In the genomic region with DNA sequence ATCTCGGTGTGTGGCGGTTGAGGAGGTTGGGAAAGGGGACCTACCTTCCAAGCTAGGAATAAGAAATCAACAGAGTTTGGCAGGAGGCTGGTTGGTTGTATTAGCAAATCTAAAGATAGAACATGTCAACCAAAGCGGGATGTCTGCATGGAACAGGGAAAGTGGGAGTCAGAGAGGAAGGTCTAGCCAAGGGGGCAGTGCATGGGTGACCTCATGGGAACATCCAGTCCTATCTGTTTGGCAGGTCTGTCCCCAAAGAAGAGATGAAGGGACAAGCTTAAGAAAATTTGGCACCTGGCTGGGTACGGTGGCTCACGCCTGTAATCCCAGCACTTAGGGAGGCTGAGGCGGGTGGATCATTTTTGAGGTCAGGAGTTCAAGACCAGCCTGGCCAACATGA, we compare ENCODE assay signal across 22 cellular contexts.
DNase-seq lines count a peak whose midpoint lies in the region; ATAC-seq and TF ChIP-seq lines count a peak whose summit lies in the region.
"Had no signal": no experiment of that assay in that cellular context is flagged by ENCODE, and none has a peak within 500 bp of the region (broad histone marks: within the 10 kb centered on the region; RNA-seq: fewer than 3 reads in every experiment).

No MANE protein-coding gene starts in this region.

- DNase-seq in Right ventricle myocardium superior = no peak
- no peak for DNase-seq in cardiac septum (ENCODE audit: low spot score)
- no peak for DNase-seq in left ventricle myocardium superior
- peak; percentile 17 to 76 for DNase-seq in gastrocnemius medialis
- DNase-seq in dermis blood vessel endothelial cell = no peak
- DNase-seq: 8988T; ACHN; AML-193; BE2C; CD4-positive, alpha-beta T cell; CD8-positive, alpha-beta memory T cell; DMS 273 treated with DMSO at 0.1 percent for 48 hours; DMS79; EL; GDM1; H9 had no signal

- TF ChIP-seq CTCF in gastrocnemius medialis (IDR thresholded peaks at IDR 0.05 in 4 of 5, conservative IDR thresholded peaks at IDR 0.05 in 1 of 5) = no peak

- H3K9me3 ChIP-seq in gastrocnemius medialis = no peaks in the 10 kb centered on the region
- H3K9me3 ChIP-seq: A549, BE2C had no signal

- H3K27me3 ChIP-seq in gastrocnemius medialis = no peaks in the 10 kb centered on the region
- H3K27me3 ChIP-seq: BE2C; BLaER1 treated with 17β-estradiol and CSF1 and Interleukin-3, amounts not matched to agents 10 nM and 100 nM had no signal

- peak overlapping the region; percentile 66 to 78 (median 76) for H3K27ac ChIP-seq in gastrocnemius medialis
- H3K27ac ChIP-seq: A549; BLaER1 treated with 17β-estradiol and CSF1 and Interleukin-3, amounts not matched to agents 10 nM and 100 nM had no signal

- no peak for TF ChIP-seq POLR2A in gastrocnemius medialis (IDR thresholded peaks at IDR 0.05)

- in situ Hi-C loops in gastrocnemius medialis (cut with MboI; ENCODE audit: low sequenced_read_pairs in 4 of 4) = no loop called here

- H3K4me1 ChIP-seq in gastrocnemius medialis = peaks cover 21 to 31% of the 10 kb centered on the region in 2 donors
- H3K4me1 ChIP-seq: A549; BE2C; BLaER1 treated with 17β-estradiol and CSF1 and Interleukin-3, amounts not matched to agents 10 nM and 100 nM had no signal

- peak; percentile 74 for ATAC-seq in Right ventricle myocardium superior (ENCODE audit: poor library complexity)
- ATAC-seq in left ventricle myocardium superior = peak; percentile 86
- ATAC-seq in gastrocnemius medialis = peak; percentile 61 to 74
- no peak for ATAC-seq in GM18519 (IDR thresholded peaks at IDR 0.05; ENCODE audit: low FRiP score, unreplicated experiment)
- ATAC-seq: A549, GM12878, GM23338, HCT116 had no signal

- intact Hi-C loops in Right ventricle myocardium superior (cut with DNase I) (no loop called here), cardiac septum (cut with DNase I) (no loop called here), left ventricle myocardium superior (cut with micrococcal nuclease) (no loop called here), gastrocnemius medialis (cut with DNase I; ENCODE audit: low total_unique reads) (loop anchor here (5.0 kb wide), 1 partner anchor 37 kb away; no protein-coding TSS in a partner anchor)

- H3K4me3 ChIP-seq in gastrocnemius medialis = no peak overlapping the region
- H3K4me3 ChIP-seq: A549; BLaER1 treated with 17β-estradiol and CSF1 and Interleukin-3, amounts not matched to agents 10 nM and 100 nM; GM12878; GM23338 had no signal

- no peaks in the 10 kb centered on the region for H3K36me3 ChIP-seq in gastrocnemius medialis
- H3K36me3 ChIP-seq: BE2C; BLaER1 treated with 17β-estradiol and CSF1 and Interleukin-3, amounts not matched to agents 10 nM and 100 nM had no signal

Comparison
In these comparisons a context has a peak if more than half of its experiments do, and no peak if none do; other contexts are left out.
1. DNase-seq: peak in gastrocnemius medialis (2 of 2); none in Right ventricle myocardium superior (single experiment), cardiac septum (single experiment), left ventricle myocardium superior (single experiment) and dermis blood vessel endothelial cell (single experiment).